Comparison of ENCODE assay signal across 17 cellular contexts in genomic region chr2:202782930-202783558, GRCh38.
"Had no signal": no experiment of that assay in that cellular context is flagged by ENCODE, and none has a peak within 500 bp of the region (broad histone marks: within the 10 kb centered on the region; RNA-seq: fewer than 3 reads in every experiment).

No MANE protein-coding gene starts in this region.

- DNase-seq: activated B cell treated with CpG ODN at 0.5 μM for 24 hours; activated CD4-positive, alpha-beta T cell treated with anti-CD3 and anti-CD28 coated beads, Interleukin-2, amount 10 ng/mL, durations not matched to agents 24 days and 14 days; activated T-cell treated with anti-CD3 and anti-CD28 coated beads for 4 hours; anterior cingulate cortex; dorsolateral prefrontal cortex; foreskin melanocyte; heart right ventricle; lower lobe of right lung; mucosa of descending colon; natural killer cell; stimulated activated CD4-positive, alpha-beta T cell treated with anti-CD3 and anti-CD28 coated beads, Interleukin-15, amount 100 ng/mL, for 24 hours; stimulated activated CD4-positive, alpha-beta T cell treated with anti-CD3 and anti-CD28 coated beads, Interleukin-4, amount 100 ng/mL, for 24 hours; stimulated activated naive CD8-positive, alpha-beta T cell treated with anti-CD3 and anti-CD28 coated beads, Interleukin-15, amount 100 ng/mL, for 72 hours; T-helper 17 cell had no signal

- H3K27me3 ChIP-seq: dorsolateral prefrontal cortex, heart right ventricle had no signal

- H3K27me3 Mint-ChIP-seq: activated B cell treated with CpG ODN at 0.5 μM for 24 hours; activated CD4-positive, alpha-beta T cell treated with anti-CD3 and anti-CD28 coated beads, Interleukin-2, amount 10 ng/mL, durations not matched to agents 24 days and 14 days; stimulated activated naive CD8-positive, alpha-beta T cell treated with anti-CD3 and anti-CD28 coated beads, Interleukin-15, amount 100 ng/mL, for 72 hours; T-helper 17 cell had no signal

- H3K4me3 Mint-ChIP-seq: activated B cell treated with CpG ODN at 0.5 μM for 24 hours; activated CD4-positive, alpha-beta T cell treated with anti-CD3 and anti-CD28 coated beads, Interleukin-2, amount 10 ng/mL, durations not matched to agents 24 days and 14 days; natural killer cell; stimulated activated naive CD8-positive, alpha-beta T cell treated with anti-CD3 and anti-CD28 coated beads, Interleukin-15, amount 100 ng/mL, for 72 hours; T-helper 17 cell had no signal

- H3K4me3 ChIP-seq: dorsolateral prefrontal cortex, heart right ventricle, lower lobe of right lung, mucosa of descending colon, thoracic aorta had no signal

- H3K4me1 Mint-ChIP-seq: natural killer cell, T-helper 17 cell had no signal

- H3K27ac ChIP-seq: dorsolateral prefrontal cortex, heart right ventricle, lower lobe of right lung, thoracic aorta had no signal

- H3K9me3 Mint-ChIP-seq: activated B cell treated with CpG ODN at 0.5 μM for 24 hours; activated CD4-positive, alpha-beta T cell treated with anti-CD3 and anti-CD28 coated beads, Interleukin-2, amount 10 ng/mL, durations not matched to agents 24 days and 14 days; activated naive CD4-positive, alpha-beta T cell treated with anti-CD3 and anti-CD28 coated beads, Interleukin-2, amount 50 U/mL, for 72 hours; activated T-helper 2 cell treated with anti-CD3 and anti-CD28 coated beads, Interferon-gamma antibody, Interleukin-2, Interleukin-4, amounts not matched to agents 10 μg/mL and 5 μg/mL and 100 μg/mL, durations not matched to agents 14 hours and 24 hours and 36 hours; natural killer cell; stimulated activated naive CD8-positive, alpha-beta T cell treated with anti-CD3 and anti-CD28 coated beads, Interleukin-15, amount 100 ng/mL, for 72 hours had no signal

- H3K4me1 ChIP-seq: heart right ventricle, lower lobe of right lung had no signal

- H3K27ac Mint-ChIP-seq: activated B cell treated with CpG ODN at 0.5 μM for 24 hours; activated CD4-positive, alpha-beta T cell treated with anti-CD3 and anti-CD28 coated beads, Interleukin-2, amount 10 ng/mL, durations not matched to agents 24 days and 14 days; activated T-helper 2 cell treated with anti-CD3 and anti-CD28 coated beads, Interferon-gamma antibody, Interleukin-2, Interleukin-4, amounts not matched to agents 10 μg/mL and 5 μg/mL and 100 μg/mL, durations not matched to agents 14 hours and 24 hours and 36 hours; natural killer cell; stimulated activated naive CD8-positive, alpha-beta T cell treated with anti-CD3 and anti-CD28 coated beads, Interleukin-15, amount 100 ng/mL, for 72 hours; T-helper 17 cell had no signal

- H3K36me3 ChIP-seq: thoracic aorta had no signal

- H3K9me3 ChIP-seq: heart right ventricle, lower lobe of right lung, mucosa of descending colon, thoracic aorta had no signal
